ENCODE assay signal across 1 cellular context in the genomic region with DNA sequence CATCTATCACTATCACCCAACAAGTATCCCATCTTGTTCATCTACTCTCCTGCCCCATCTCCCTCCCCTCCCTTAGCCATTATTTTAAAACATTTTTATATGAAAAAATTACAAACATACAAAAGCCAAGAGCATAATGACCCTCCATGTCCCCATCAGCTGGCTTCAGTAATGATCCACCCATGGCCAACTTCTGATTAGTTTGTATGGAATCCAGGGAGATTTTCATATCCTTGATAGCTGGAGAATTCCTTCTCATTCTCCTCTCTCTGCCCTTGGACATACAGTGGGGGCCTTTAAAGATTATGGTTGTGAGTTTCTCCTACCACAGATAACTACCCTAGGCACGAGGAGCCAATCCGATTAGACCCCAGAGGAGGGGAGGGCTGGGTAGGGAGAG.
TF ChIP-seq lines count a peak whose summit lies in the region.

No MANE protein-coding gene starts in this region.

TF ChIP-seq in HepG2, 621 proteins besides CTCF, POLR2A, EP300 and RAD21:
- no peak for TF ChIP-seq PLSCR1 (CRISPR knock-in tag; IDR thresholded peaks at IDR 0.05; ENCODE audit: borderline replicate concordance)
- TF ChIP-seq, protein P1, sequence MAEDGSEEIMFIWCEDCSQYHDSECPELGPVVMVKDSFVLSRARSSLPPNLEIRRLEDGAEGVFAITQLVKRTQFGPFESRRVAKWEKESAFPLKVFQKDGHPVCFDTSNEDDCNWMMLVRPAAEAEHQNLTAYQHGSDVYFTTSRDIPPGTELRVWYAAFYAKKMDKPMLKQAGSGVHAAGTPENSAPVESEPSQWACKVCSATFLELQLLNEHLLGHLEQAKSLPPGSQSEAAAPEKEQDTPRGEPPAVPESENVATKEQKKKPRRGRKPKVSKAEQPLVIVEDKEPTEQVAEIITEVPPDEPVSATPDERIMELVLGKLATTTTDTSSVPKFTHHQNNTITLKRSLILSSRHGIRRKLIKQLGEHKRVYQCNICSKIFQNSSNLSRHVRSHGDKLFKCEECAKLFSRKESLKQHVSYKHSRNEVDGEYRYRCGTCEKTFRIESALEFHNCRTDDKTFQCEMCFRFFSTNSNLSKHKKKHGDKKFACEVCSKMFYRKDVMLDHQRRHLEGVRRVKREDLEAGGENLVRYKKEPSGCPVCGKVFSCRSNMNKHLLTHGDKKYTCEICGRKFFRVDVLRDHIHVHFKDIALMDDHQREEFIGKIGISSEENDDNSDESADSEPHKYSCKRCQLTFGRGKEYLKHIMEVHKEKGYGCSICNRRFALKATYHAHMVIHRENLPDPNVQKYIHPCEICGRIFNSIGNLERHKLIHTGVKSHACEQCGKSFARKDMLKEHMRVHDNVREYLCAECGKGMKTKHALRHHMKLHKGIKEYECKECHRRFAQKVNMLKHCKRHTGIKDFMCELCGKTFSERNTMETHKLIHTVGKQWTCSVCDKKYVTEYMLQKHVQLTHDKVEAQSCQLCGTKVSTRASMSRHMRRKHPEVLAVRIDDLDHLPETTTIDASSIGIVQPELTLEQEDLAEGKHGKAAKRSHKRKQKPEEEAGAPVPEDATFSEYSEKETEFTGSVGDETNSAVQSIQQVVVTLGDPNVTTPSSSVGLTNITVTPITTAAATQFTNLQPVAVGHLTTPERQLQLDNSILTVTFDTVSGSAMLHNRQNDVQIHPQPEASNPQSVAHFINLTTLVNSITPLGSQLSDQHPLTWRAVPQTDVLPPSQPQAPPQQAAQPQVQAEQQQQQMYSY (CRISPR knock-in tag; IDR thresholded peaks at IDR 0.05), result no peak
- TF ChIP-seq ZNF513 (CRISPR knock-in tag; conservative IDR thresholded peaks at IDR 0.05), result no peak
- TF ChIP-seq ZFP1 (CRISPR knock-in tag; IDR thresholded peaks at IDR 0.05), result no peak
- no peak for TF ChIP-seq STAT6 (CRISPR knock-in tag; IDR thresholded peaks at IDR 0.05; ENCODE audit: borderline replicate concordance)
- no peak for TF ChIP-seq KAT2B (IDR thresholded peaks at IDR 0.05; ENCODE audit: borderline replicate concordance, low read depth, low read length)
- TF ChIP-seq REXO4 (CRISPR knock-in tag; IDR thresholded peaks at IDR 0.05; ENCODE audit: borderline replicate concordance), result no peak
- TF ChIP-seq ZKSCAN1 (IDR thresholded peaks at IDR 0.05; ENCODE audit: low read length), result no peak
- TF ChIP-seq, protein P2, sequence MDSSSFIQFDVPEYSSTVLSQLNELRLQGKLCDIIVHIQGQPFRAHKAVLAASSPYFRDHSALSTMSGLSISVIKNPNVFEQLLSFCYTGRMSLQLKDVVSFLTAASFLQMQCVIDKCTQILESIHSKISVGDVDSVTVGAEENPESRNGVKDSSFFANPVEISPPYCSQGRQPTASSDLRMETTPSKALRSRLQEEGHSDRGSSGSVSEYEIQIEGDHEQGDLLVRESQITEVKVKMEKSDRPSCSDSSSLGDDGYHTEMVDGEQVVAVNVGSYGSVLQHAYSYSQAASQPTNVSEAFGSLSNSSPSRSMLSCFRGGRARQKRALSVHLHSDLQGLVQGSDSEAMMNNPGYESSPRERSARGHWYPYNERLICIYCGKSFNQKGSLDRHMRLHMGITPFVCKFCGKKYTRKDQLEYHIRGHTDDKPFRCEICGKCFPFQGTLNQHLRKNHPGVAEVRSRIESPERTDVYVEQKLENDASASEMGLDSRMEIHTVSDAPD (CRISPR knock-in tag; IDR thresholded peaks at IDR 0.05), result no peak
- TF ChIP-seq ZNF136 (CRISPR knock-in tag; IDR thresholded peaks at IDR 0.05; ENCODE audit: low read depth), result no peak
- no peak for TF ChIP-seq ZNF703 (CRISPR knock-in tag; IDR thresholded peaks at IDR 0.05; ENCODE audit: borderline replicate concordance)
- TF ChIP-seq ATF7-NPFF (CRISPR knock-in tag; IDR thresholded peaks at IDR 0.05; ENCODE audit: low read depth), result no peak
- no peak for TF ChIP-seq NCOA1 (CRISPR knock-in tag; IDR thresholded peaks at IDR 0.05)
